Comparison of ENCODE assay signal across 8 cellular contexts in genomic region chr12:89225401-89225800, GRCh38.
DNase-seq lines count a peak whose midpoint lies in the region; ATAC-seq and TF ChIP-seq lines count a peak whose summit lies in the region.

No MANE protein-coding gene starts in this region.

- H4K8ac ChIP-seq in mesenchymal stem cell (ENCODE audit: low read length) = no peak overlapping the region

- no peak for TF ChIP-seq CTCF in HEK293 (tag by site-specific recombination; IDR thresholded peaks at IDR 0.05)
- no peak for TF ChIP-seq CTCF in RWPE2 (IDR thresholded peaks at IDR 0.05; ENCODE audit: poor library complexity, severe bottlenecking)

- H2BK12ac ChIP-seq in mesenchymal stem cell (ENCODE audit: low read length in 2 of 2) = peak overlapping the region in 1 of 2 experiments; percentile 48

- H3K4me3 ChIP-seq in HEK293 (ENCODE audit: low read depth, low read length) (no peak overlapping the region), RWPE2 (ENCODE audit: severe bottlenecking) (no peak overlapping the region), mesenchymal stem cell (ENCODE audit: insufficient read depth in 1 of 2, low read depth in 1 of 2, low read length in 2 of 2) (no peak overlapping the region), HAP-1 (no peak overlapping the region)

- DNase-seq in CD1c-positive myeloid dendritic cell (ENCODE audit: extremely low spot score) = peak; percentile 61
- peak; percentile 74 for DNase-seq in RWPE2 (ENCODE audit: low spot score)
- peak; percentile 61 for DNase-seq in activated naive CD8-positive, alpha-beta T cell treated with anti-CD3 and anti-CD28 coated beads, Interleukin-2, amount 10 ng/mL, durations not matched to agents 7 days and 5 days
- DNase-seq in mesenchymal stem cell = peak; percentile 70
- peak; percentile 56 to 86 for DNase-seq in stimulated activated effector memory CD8-positive, alpha-beta T cell treated with anti-CD3 and anti-CD28 coated beads, Interleukin-12 subunit alpha, Interleukin-12 subunit beta, amount 100 ng/mL, for 72 hours (ENCODE audit: low spot score in 2 of 2)
- DNase-seq in DMS 273 treated with DMSO at 0.1 percent for 48 hours (lab: John Stamatoyannopoulos, UW) = no peak
- no peak for DNase-seq in HAP-1 (ENCODE audit: low spot score in 2 of 2)

- CTCF ChIA-PET in HEK293 (lab: Yijun Ruan, JAX) = interaction anchor here (0.5 to 0.6 kb wide), 3 partner anchors 35 to 178 kb away, joined by 3 to 4 read pairs (median 3); no protein-coding TSS in a partner anchor

- peak overlapping the region in 1 of 2 experiments; percentile 67 for H3K4ac ChIP-seq in mesenchymal stem cell (ENCODE audit: low read depth in 1 of 2, low read length in 2 of 2)

- 25% methylated on average over 5 of the region's 5 CpGs for WGBS in mesenchymal stem cell

- H3K18ac ChIP-seq in mesenchymal stem cell (ENCODE audit: low read depth in 1 of 2, low read length in 2 of 2) = peak overlapping the region in 1 of 2 experiments; percentile 52

- no peak overlapping the region for H3K4me2 ChIP-seq in mesenchymal stem cell (ENCODE audit: low read length, poor library complexity, severe bottlenecking)

- no peak overlapping the region for H3K14ac ChIP-seq in mesenchymal stem cell (ENCODE audit: low read length in 2 of 2)

- H3K27ac Mint-ChIP-seq in activated naive CD8-positive, alpha-beta T cell treated with anti-CD3 and anti-CD28 coated beads, Interleukin-2, amount 10 ng/mL, durations not matched to agents 7 days and 5 days = peak overlapping the region; percentile 88
- peak overlapping the region; percentile 90 for H3K27ac Mint-ChIP-seq in stimulated activated effector memory CD8-positive, alpha-beta T cell treated with anti-CD3 and anti-CD28 coated beads, Interleukin-12 subunit alpha, Interleukin-12 subunit beta, amount 100 ng/mL, for 72 hours

- no peaks in the 10 kb centered on the region for H3K4me1 ChIP-seq in HEK293 (ENCODE audit: control insufficient read depth, insufficient read depth, low read length)
- peaks cover 44% of the 10 kb centered on the region for H3K4me1 ChIP-seq in RWPE2 (ENCODE audit: insufficient read depth, poor library complexity, severe bottlenecking)
- H3K4me1 ChIP-seq in mesenchymal stem cell (ENCODE audit: control insufficient read depth, insufficient read depth, low read depth, low read length) = no peaks in the 10 kb centered on the region
- no peaks in the 10 kb centered on the region for H3K4me1 ChIP-seq in HAP-1

- no peak overlapping the region for H2BK120ac ChIP-seq in mesenchymal stem cell (ENCODE audit: low read depth, low read length)

- H3K27ac ChIP-seq in HEK293 (ENCODE audit: extremely low read depth, low read depth, low read length) (no peak overlapping the region), RWPE2 (ENCODE audit: poor library complexity, severe bottlenecking) (peak overlapping the region; percentile 92), mesenchymal stem cell (ENCODE audit: low read length, poor library complexity, severe bottlenecking) (no peak overlapping the region)

- peak overlapping the region; percentile 61 for H2AFZ ChIP-seq in mesenchymal stem cell (ENCODE audit: low read depth, low read length)

- peak; percentile 82 for ATAC-seq in RWPE2 (ENCODE audit: low read depth)
- ATAC-seq in activated naive CD8-positive, alpha-beta T cell treated with anti-CD3 and anti-CD28 coated beads, Interleukin-2, amount 10 ng/mL, durations not matched to agents 7 days and 5 days (ENCODE audit: low read depth) = peak; percentile 97
- peak; percentile 97 for ATAC-seq in stimulated activated effector memory CD8-positive, alpha-beta T cell treated with anti-CD3 and anti-CD28 coated beads, Interleukin-12 subunit alpha, Interleukin-12 subunit beta, amount 100 ng/mL, for 72 hours

- no peaks in the 10 kb centered on the region for H3K79me1 ChIP-seq in mesenchymal stem cell (replicated peaks; ENCODE audit: low read length, poor library complexity, severe bottlenecking)

- H3K36me3 ChIP-seq in HEK293 (ENCODE audit: control insufficient read depth in 2 of 2, insufficient read depth in 1 of 2, low read length in 2 of 2) = no peaks in the 10 kb centered on the region
- H3K36me3 ChIP-seq in RWPE2 (ENCODE audit: low read depth) = no peaks in the 10 kb centered on the region
- no peaks in the 10 kb centered on the region for H3K36me3 ChIP-seq in mesenchymal stem cell (ENCODE audit: control insufficient read depth in 1 of 2, insufficient read depth in 2 of 2, low read depth in 1 of 2, low read length in 2 of 2)
- H3K36me3 ChIP-seq in HAP-1 (replicated peaks) = no peaks in the 10 kb centered on the region

- H3K9me3 ChIP-seq in HEK293 (ENCODE audit: control insufficient read depth, insufficient read depth, low read depth, low read length) = no peaks in the 10 kb centered on the region
- H3K9me3 ChIP-seq in RWPE2 (ENCODE audit: severe bottlenecking) = no peaks in the 10 kb centered on the region
- H3K9me3 ChIP-seq in mesenchymal stem cell (ENCODE audit: control insufficient read depth, low read length) = no peaks in the 10 kb centered on the region
- H3K9me3 ChIP-seq in HAP-1 = no peaks in the 10 kb centered on the region

- peaks cover 52% of the 10 kb centered on the region for H3K4me1 Mint-ChIP-seq in activated naive CD8-positive, alpha-beta T cell treated with anti-CD3 and anti-CD28 coated beads, Interleukin-2, amount 10 ng/mL, durations not matched to agents 7 days and 5 days
- H3K4me1 Mint-ChIP-seq in stimulated activated effector memory CD8-positive, alpha-beta T cell treated with anti-CD3 and anti-CD28 coated beads, Interleukin-12 subunit alpha, Interleukin-12 subunit beta, amount 100 ng/mL, for 72 hours = peaks cover 44% of the 10 kb centered on the region

- peaks cover 5% of the 10 kb centered on the region for H3K9me3 Mint-ChIP-seq in activated naive CD8-positive, alpha-beta T cell treated with anti-CD3 and anti-CD28 coated beads, Interleukin-2, amount 10 ng/mL, durations not matched to agents 7 days and 5 days
- H3K9me3 Mint-ChIP-seq in stimulated activated effector memory CD8-positive, alpha-beta T cell treated with anti-CD3 and anti-CD28 coated beads, Interleukin-12 subunit alpha, Interleukin-12 subunit beta, amount 100 ng/mL, for 72 hours = no peaks in the 10 kb centered on the region

- H2BK5ac ChIP-seq in mesenchymal stem cell (ENCODE audit: low read depth, low read length, poor library complexity, severe bottlenecking) = no peak overlapping the region

- H3K27me3 ChIP-seq in RWPE2 (ENCODE audit: insufficient read depth, poor library complexity, severe bottlenecking) = no peaks in the 10 kb centered on the region
- H3K27me3 ChIP-seq in mesenchymal stem cell (ENCODE audit: control insufficient read depth in 1 of 2, insufficient read depth in 1 of 2, low read length in 2 of 2) = no peaks in the 10 kb centered on the region
- H3K27me3 ChIP-seq in HAP-1 (ENCODE audit: low read depth) = peaks cover 15% of the 10 kb centered on the region

- POLR2A ChIA-PET in HEK293 (lab: Yijun Ruan, JAX) = no interaction called here
- POLR2A ChIA-PET in activated naive CD8-positive, alpha-beta T cell treated with anti-CD3 and anti-CD28 coated beads, Interleukin-2, amount 10 ng/mL, durations not matched to agents 7 days and 5 days (lab: Charles Lee) = interaction anchor here (0.7 to 2.5 kb wide), 9 partner anchors 10 to 237 kb away, joined by 3 to 36 read pairs (median 4); partner anchors contain the start of gene DUSP6

- in situ Hi-C loops in HAP-1 (cut with MboI; ENCODE audit: low sequenced_read_pairs) = no loop called here

- H3K23ac ChIP-seq in mesenchymal stem cell (ENCODE audit: low read length in 2 of 2) = no peak overlapping the region

- H2BK15ac ChIP-seq in mesenchymal stem cell (ENCODE audit: low read depth, poor library complexity, severe bottlenecking) = no peak overlapping the region

- H4K91ac ChIP-seq in mesenchymal stem cell (ENCODE audit: low read length) = no peak overlapping the region

- no peaks in the 10 kb centered on the region for H3K27me3 Mint-ChIP-seq in activated naive CD8-positive, alpha-beta T cell treated with anti-CD3 and anti-CD28 coated beads, Interleukin-2, amount 10 ng/mL, durations not matched to agents 7 days and 5 days

- peaks cover 36% of the 10 kb centered on the region for H3K36me3 Mint-ChIP-seq in activated naive CD8-positive, alpha-beta T cell treated with anti-CD3 and anti-CD28 coated beads, Interleukin-2, amount 10 ng/mL, durations not matched to agents 7 days and 5 days
- peaks cover 13% of the 10 kb centered on the region for H3K36me3 Mint-ChIP-seq in stimulated activated effector memory CD8-positive, alpha-beta T cell treated with anti-CD3 and anti-CD28 coated beads, Interleukin-12 subunit alpha, Interleukin-12 subunit beta, amount 100 ng/mL, for 72 hours

- H3K4me3 Mint-ChIP-seq in activated naive CD8-positive, alpha-beta T cell treated with anti-CD3 and anti-CD28 coated beads, Interleukin-2, amount 10 ng/mL, durations not matched to agents 7 days and 5 days = peak overlapping the region; percentile 70
- H3K4me3 Mint-ChIP-seq in stimulated activated effector memory CD8-positive, alpha-beta T cell treated with anti-CD3 and anti-CD28 coated beads, Interleukin-12 subunit alpha, Interleukin-12 subunit beta, amount 100 ng/mL, for 72 hours = peak overlapping the region; percentile 44

- H3K9ac ChIP-seq in mesenchymal stem cell (ENCODE audit: low read length) = peak overlapping the region; percentile 89

- no peak overlapping the region for H2AK5ac ChIP-seq in mesenchymal stem cell (ENCODE audit: low read length, severe bottlenecking)

TF ChIP-seq in HEK293, 187 proteins besides CTCF, POLR2A, EP300 and RAD21 (continues in another document):
- no peak for TF ChIP-seq BCL6B (tag by site-specific recombination; IDR thresholded peaks at IDR 0.05)
- TF ChIP-seq ZBTB21 (tag by site-specific recombination; IDR thresholded peaks at IDR 0.05) = peak; percentile 87
- no peak for TF ChIP-seq GLIS1 (tag by site-specific recombination; IDR thresholded peaks at IDR 0.05)
- no peak for TF ChIP-seq GFI1B (tag by site-specific recombination; IDR thresholded peaks at IDR 0.05)
- no peak for TF ChIP-seq ZNF37A (tag by site-specific recombination; IDR thresholded peaks at IDR 0.05)
- no peak for TF ChIP-seq KLF16 (tag by site-specific recombination; IDR thresholded peaks at IDR 0.05)
- TF ChIP-seq MZF1 (tag by site-specific recombination; IDR thresholded peaks at IDR 0.05; ENCODE audit: borderline replicate concordance) = no peak
- TF ChIP-seq YY2 (tag by site-specific recombination; IDR thresholded peaks at IDR 0.05) = no peak
- TF ChIP-seq ZNF174 (tag by site-specific recombination; IDR thresholded peaks at IDR 0.05) = no peak
- no peak for TF ChIP-seq ZNF2 (tag by site-specific recombination; IDR thresholded peaks at IDR 0.05)

Comparison
In these comparisons a context has a peak if more than half of its experiments do, and no peak if none do; other contexts are left out.
1. DNase-seq: peak in CD1c-positive myeloid dendritic cell (single experiment), RWPE2 (single experiment), activated naive CD8-positive, alpha-beta T cell treated with anti-CD3 and anti-CD28 coated beads, Interleukin-2, amount 10 ng/mL, durations not matched to agents 7 days and 5 days (single experiment), mesenchymal stem cell (single experiment) and stimulated activated effector memory CD8-positive, alpha-beta T cell treated with anti-CD3 and anti-CD28 coated beads, Interleukin-12 subunit alpha, Interleukin-12 subunit beta, amount 100 ng/mL, for 72 hours (2 of 2); none in DMS 273 treated with DMSO at 0.1 percent for 48 hours (single experiment) and HAP-1 (0 of 2).
2. Peak in every context shown above with its lines, with median percentiles within 50 percentile points of each other: ATAC-seq.